8 cellular contexts compared by ENCODE assay signal in the genomic region with DNA sequence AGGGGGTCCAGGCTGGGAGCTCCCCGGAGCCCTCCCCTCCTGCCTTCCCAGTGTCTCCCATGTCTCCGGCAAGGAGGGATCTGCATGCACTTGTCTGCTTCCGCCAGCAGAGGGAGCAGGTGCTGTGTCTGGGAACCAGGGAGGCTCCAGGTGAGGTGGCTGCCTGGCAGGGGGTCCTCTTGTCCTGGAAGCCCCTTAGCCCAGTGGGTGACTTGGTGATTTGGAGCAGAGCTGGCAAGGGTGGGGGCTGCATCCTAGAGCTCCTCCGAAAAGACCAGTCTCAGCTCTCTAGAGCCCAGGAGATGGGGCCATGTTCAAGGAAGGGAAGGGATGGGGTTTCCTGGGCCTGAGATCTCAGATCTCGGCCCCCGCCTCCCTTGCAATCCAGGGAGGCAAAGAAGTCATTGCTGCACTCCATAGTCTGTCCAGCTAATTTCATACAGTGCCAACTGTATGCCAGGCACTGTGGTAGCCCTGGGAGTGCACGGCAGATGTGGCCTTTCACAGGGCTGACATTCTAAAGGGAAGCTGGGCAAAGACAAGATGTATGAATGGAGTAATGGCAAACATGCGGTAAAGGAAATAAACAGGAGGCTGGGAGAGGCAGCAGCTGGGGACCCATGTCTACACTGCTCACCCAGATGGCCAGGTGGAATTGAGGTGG.
DNase-seq lines count a peak whose midpoint lies in the region; ATAC-seq lines count a peak whose summit lies in the region.

No MANE protein-coding gene starts in this region.

- ATAC-seq in HG03280 (IDR thresholded peaks at IDR 0.05; ENCODE audit: unreplicated experiment) (peak; percentile 57), HG03469 (IDR thresholded peaks at IDR 0.05; ENCODE audit: unreplicated experiment) (no peak)
- ATAC-seq in effector memory CD8-positive, alpha-beta T cell (replicated peaks): peak; percentile 69

- no peaks in the 10 kb centered on the region for H3K9me3 Mint-ChIP-seq in effector memory CD8-positive, alpha-beta T cell

- peak overlapping the region; percentile 68 to 79 for H3K27ac Mint-ChIP-seq in effector memory CD8-positive, alpha-beta T cell

- peak overlapping the region in 1 of 2 donors; percentile 29 for H3K4me3 Mint-ChIP-seq in effector memory CD8-positive, alpha-beta T cell

- no peaks in the 10 kb centered on the region for H3K36me3 Mint-ChIP-seq in effector memory CD8-positive, alpha-beta T cell (ENCODE audit: insufficient read depth)

- H3K4me1 Mint-ChIP-seq in effector memory CD8-positive, alpha-beta T cell (ENCODE audit: low read depth in 2 of 2): peaks cover 22 to 26% of the 10 kb centered on the region in 2 donors

- DNase-seq in DMS53 treated with DMSO at 0.1 percent for 48 hours (lab: John Stamatoyannopoulos, UW; ENCODE audit: unreplicated experiment) (peak; percentile 79), NCI-H82 (lab: John Stamatoyannopoulos, UW) (peak; percentile 68), middle frontal gyrus (ENCODE audit: extremely low spot score, low spot score) (peak; percentile 28)
- DNase-seq in activated CD8-positive, alpha-beta memory T cell treated with anti-CD3 and anti-CD28 coated beads, Interleukin-2, amount 50 U/mL, for 1 hour (ENCODE audit: extremely low read depth): peak; percentile 29
- peak; percentile 67 to 70 (median 69) for DNase-seq in effector memory CD8-positive, alpha-beta T cell
- DNase-seq in stimulated activated CD8-positive, alpha-beta memory T cell treated with anti-CD3 and anti-CD28 coated beads, Interleukin-4, amount 100 ng/mL, for 4 hours (ENCODE audit: low read depth in 2 of 2, low spot score in 1 of 2): peak; percentile 30 to 48

- peaks cover 5 to 8% of the 10 kb centered on the region in 2 donors for H3K27me3 Mint-ChIP-seq in effector memory CD8-positive, alpha-beta T cell

Comparison
In these comparisons a context has a peak if more than half of its experiments do, and no peak if none do; other contexts are left out.
1. DNase-seq: peak in every context shown above with its lines; median percentile 79 in DMS53 treated with DMSO at 0.1 percent for 48 hours; 69 in effector memory CD8-positive, alpha-beta T cell; 68 in NCI-H82; 39 in stimulated activated CD8-positive, alpha-beta memory T cell treated with anti-CD3 and anti-CD28 coated beads, Interleukin-4, amount 100 ng/mL, for 4 hours; 29 in activated CD8-positive, alpha-beta memory T cell treated with anti-CD3 and anti-CD28 coated beads, Interleukin-2, amount 50 U/mL, for 1 hour; 28 in middle frontal gyrus.